In genomic region chr1:84724128-84724860, GRCh38 we compare ENCODE assay signal across 10 cellular contexts. TPM values are rescaled to one million over a fixed set of nuclear protein-coding genes. Genes with fewer than 3 reads are reported as not detected.
DNase-seq lines count a peak whose midpoint lies in the region; ATAC-seq and TF ChIP-seq lines count a peak whose summit lies in the region.
"Had no signal": no experiment of that assay in that cellular context is flagged by ENCODE, and none has a peak within 500 bp of the region (broad histone marks: within the 10 kb centered on the region; RNA-seq: fewer than 3 reads in every experiment).

No MANE protein-coding gene starts in this region.

- H3K27me3 ChIP-seq in left ventricle myocardium inferior (ENCODE audit: low read depth) = no peaks in the 10 kb centered on the region
- H3K27me3 ChIP-seq: thyroid gland had no signal

- no peaks in the 10 kb centered on the region for H3K4me1 ChIP-seq in left ventricle myocardium inferior

- H3K4me3 ChIP-seq in left ventricle myocardium inferior (no peak overlapping the region), fibroblast of pulmonary artery (replicated peaks; ENCODE audit: low read depth, low read length) (no peak overlapping the region)
- H3K4me3 ChIP-seq: thyroid gland had no signal

- ATAC-seq in Right ventricle myocardium superior (ENCODE audit: poor library complexity) = no peak

- TF ChIP-seq CTCF in left ventricle myocardium inferior (IDR thresholded peaks at IDR 0.05; ENCODE audit: borderline replicate concordance) (peak; percentile 28), fibroblast of pulmonary artery (IDR thresholded peaks at IDR 0.05; ENCODE audit: low read length, missing control alignments) (peak; percentile 23)

- no peak overlapping the region for H3K27ac ChIP-seq in left ventricle myocardium inferior (replicated peaks)
- H3K27ac ChIP-seq: thyroid gland had no signal

- intact Hi-C loops in left ventricle myocardium inferior (cut with micrococcal nuclease) (no loop called here), Right ventricle myocardium superior (cut with DNase I) (no loop called here)
- intact Hi-C loops in activated CD4-positive, alpha-beta memory T cell treated with anti-CD3 and anti-CD28 coated beads for 36 hours (cut with micrococcal nuclease) = loop anchor here (1.0 to 5.0 kb wide), 2 partner anchors 57 to 282 kb away; no protein-coding TSS in a partner anchor

- no peaks in the 10 kb centered on the region for H3K9me3 Mint-ChIP-seq in activated CD4-positive, alpha-beta memory T cell treated with anti-CD3 and anti-CD28 coated beads for 36 hours

- DNase-seq in left ventricle myocardium inferior = no peak
- DNase-seq in Right ventricle myocardium superior = no peak
- peak; percentile 71 for DNase-seq in activated CD4-positive, alpha-beta memory T cell treated with anti-CD3 and anti-CD28 coated beads for 36 hours
- DNase-seq in fibroblast of pulmonary artery (ENCODE audit: low read depth) = no peak
- peak; percentile 11 to 33 for DNase-seq in stimulated activated CD8-positive, alpha-beta memory T cell treated with anti-CD3 and anti-CD28 coated beads, Interleukin-2, amount 100 ng/mL, for 1 hour (ENCODE audit: low read depth in 2 of 2)
- DNase-seq in SIG-M5 treated with dmso at 0.1 percent for 504 hours (lab: John Stamatoyannopoulos, UW; ENCODE audit: unreplicated experiment) = no peak
- DNase-seq in GM03348 (ENCODE audit: low spot score) = no peak
- DNase-seq in NCI-H526 treated with DMSO at 0.1 percent for 48 hours (lab: John Stamatoyannopoulos, UW) = no peak

- no peak overlapping the region for H3K4me3 Mint-ChIP-seq in activated CD4-positive, alpha-beta memory T cell treated with anti-CD3 and anti-CD28 coated beads for 36 hours
- H3K4me3 Mint-ChIP-seq: brain had no signal

- H3K9me3 ChIP-seq in left ventricle myocardium inferior (replicated peaks) = no peaks in the 10 kb centered on the region
- H3K9me3 ChIP-seq: thyroid gland had no signal

- no peaks in the 10 kb centered on the region for H3K27me3 Mint-ChIP-seq in activated CD4-positive, alpha-beta memory T cell treated with anti-CD3 and anti-CD28 coated beads for 36 hours

- POLR2A ChIA-PET in activated CD4-positive, alpha-beta memory T cell treated with anti-CD3 and anti-CD28 coated beads for 36 hours (lab: Charles Lee) = no interaction called here

- H3K27ac Mint-ChIP-seq in activated CD4-positive, alpha-beta memory T cell treated with anti-CD3 and anti-CD28 coated beads for 36 hours = no peak overlapping the region

- no peaks in the 10 kb centered on the region for H3K36me3 ChIP-seq in left ventricle myocardium inferior
- H3K36me3 ChIP-seq: thyroid gland had no signal

- CTCF ChIA-PET in activated CD4-positive, alpha-beta memory T cell treated with anti-CD3 and anti-CD28 coated beads for 36 hours (lab: Charles Lee) = interaction anchor here (0.6 to 3.3 kb wide), 38 partner anchors 8 to 583 kb away, joined by 3 to 19 read pairs (median 4); partner anchors contain the start of genes RPF1 and SSX2IP

- H3K4me1 Mint-ChIP-seq in activated CD4-positive, alpha-beta memory T cell treated with anti-CD3 and anti-CD28 coated beads for 36 hours (ENCODE audit: low read depth) = peaks cover 14% of the 10 kb centered on the region

- H3K36me3 Mint-ChIP-seq in activated CD4-positive, alpha-beta memory T cell treated with anti-CD3 and anti-CD28 coated beads for 36 hours = no peaks in the 10 kb centered on the region
- H3K36me3 Mint-ChIP-seq: brain had no signal

RNA-seq across cellular contexts. Expression of gene SSX2IP, which starts 34.0 kb away (rescaled TPM):
- total RNA-seq in left ventricle myocardium inferior = 11.9 TPM
- 10.0 TPM for total RNA-seq in Right ventricle myocardium superior
- total RNA-seq in activated CD4-positive, alpha-beta memory T cell treated with anti-CD3 and anti-CD28 coated beads for 36 hours = 10 to 100 TPM; 10.9 to 11.6 TPM

Comparison
In these comparisons a context has a peak if more than half of its experiments do, and no peak if none do; other contexts are left out.
1. DNase-seq: peak in activated CD4-positive, alpha-beta memory T cell treated with anti-CD3 and anti-CD28 coated beads for 36 hours (single experiment) and stimulated activated CD8-positive, alpha-beta memory T cell treated with anti-CD3 and anti-CD28 coated beads, Interleukin-2, amount 100 ng/mL, for 1 hour (2 of 2); none in left ventricle myocardium inferior (single experiment), Right ventricle myocardium superior (single experiment), fibroblast of pulmonary artery (single experiment), SIG-M5 treated with dmso at 0.1 percent for 504 hours (single experiment), GM03348 (single experiment) and NCI-H526 treated with DMSO at 0.1 percent for 48 hours (single experiment).